In genomic region chr6:17885079-17885478, GRCh38 we compare ENCODE assay signal across 8 cellular contexts.
DNase-seq lines count a peak whose midpoint lies in the region; ATAC-seq, FAIRE-seq and TF ChIP-seq lines count a peak whose summit lies in the region.

No MANE protein-coding gene starts in this region.

- H3K27me3 ChIP-seq in right lobe of liver (no peaks in the 10 kb centered on the region), HepG2 (ENCODE audit: control insufficient read depth in 1 of 2, insufficient read depth in 2 of 2, low read length in 2 of 2) (no peaks in the 10 kb centered on the region), thoracic aorta (replicated peaks; ENCODE audit: insufficient read depth) (no peaks in the 10 kb centered on the region)

- no peak for TF ChIP-seq EP300 in HepG2 (IDR thresholded peaks at IDR 0.05; ENCODE audit: low read depth in 2 of 2, low read length in 2 of 2)
- TF ChIP-seq EP300 in HepG2 (CRISPR knock-in tag; IDR thresholded peaks at IDR 0.05; ENCODE audit: borderline replicate concordance): no peak

- peak in 3 of 4 donors; percentile 49 to 72 (median 61) for ATAC-seq in right lobe of liver
- no peak for ATAC-seq in HepG2
- peak; percentile 46 for ATAC-seq in HG03108 (IDR thresholded peaks at IDR 0.05; ENCODE audit: unreplicated experiment)
- no peak for ATAC-seq in thoracic aorta (ENCODE audit: insufficient number of reproducible peaks, low FRiP score, low read depth)

- DNase-seq in right lobe of liver (no peak), HepG2 (ENCODE audit: low spot score) (no peak), thoracic aorta (ENCODE audit: low spot score) (no peak), NCI-H1417 treated with DMSO at 0.1 percent for 48 hours (lab: John Stamatoyannopoulos, UW) (no peak), D721Med (ENCODE audit: insufficient read length, low spot score) (no peak)
- DNase-seq in activated CD4-positive, alpha-beta T cell treated with anti-CD3 and anti-CD28 coated beads for 1 hour: no peak

- 80% methylated on average over 1 of the region's 1 CpG for WGBS in right lobe of liver (ENCODE audit: insufficient coverage, low coverage, low lambda C conversion rate, missing lambda C conversion rate)
- 78% methylated on average over 1 of the region's 1 CpG for WGBS in HepG2 (ENCODE audit: low lambda C conversion rate)

- H3K4me2 ChIP-seq in HepG2 (ENCODE audit: low read depth, low read length): no peak overlapping the region

- no TSS peak for BruUV-seq in HepG2 (replicated peaks; lab: Mats Ljungman, UMichigan)

- CTCF ChIA-PET in HepG2 (lab: Yijun Ruan, JAX; ENCODE audit: low intra/inter-chr PET ratio, low total read pairs): no interaction called here

- no peak for TF ChIP-seq POLR2A in right lobe of liver (IDR thresholded peaks at IDR 0.05)
- TF ChIP-seq POLR2A in HepG2 (IDR thresholded peaks at IDR 0.05; ENCODE audit: insufficient read depth in 1 of 2, low read depth in 2 of 2, low read length in 2 of 2): no peak

- H2AFZ ChIP-seq in HepG2 (ENCODE audit: low read length): no peak overlapping the region

- TF ChIP-seq CTCF in right lobe of liver (IDR thresholded peaks at IDR 0.05) (no peak), HepG2 (CRISPR knock-in tag; IDR thresholded peaks at IDR 0.05) (no peak), thoracic aorta (IDR thresholded peaks at IDR 0.05) (no peak), D721Med (IDR thresholded peaks at IDR 0.05; ENCODE audit: insufficient read depth, missing control alignments) (no peak)

- in situ Hi-C loops in HepG2 (cut with HindIII; ENCODE audit: extremely low pct_ligation_motif_present, low pct_unique_long_range_greater_than_20kb): no loop called here

- H3K36me3 ChIP-seq in right lobe of liver (no peaks in the 10 kb centered on the region), HepG2 (replicated peaks in 1 of 2; ENCODE audit: control insufficient read depth in 1 of 2, insufficient read depth in 2 of 2, low read length in 2 of 2) (no peaks in the 10 kb centered on the region; a peak in 1 of 5 replicates), thoracic aorta (no peaks in the 10 kb centered on the region)

- no peak overlapping the region for H3K4me3 ChIP-seq in right lobe of liver
- H3K4me3 ChIP-seq in HepG2 (replicated peaks in 1 of 3; ENCODE audit: insufficient read depth in 1 of 3, low read depth in 2 of 3, low read length in 3 of 3): no peak overlapping the region
- H3K4me3 ChIP-seq in thoracic aorta: peak overlapping the region; percentile 34

- H3K4me1 ChIP-seq in right lobe of liver (no peaks in the 10 kb centered on the region), HepG2 (ENCODE audit: insufficient read depth, low read length) (peaks cover 9% of the 10 kb centered on the region), thoracic aorta (ENCODE audit: control insufficient read depth in 1 of 2, low read depth in 2 of 2) (peaks cover 9 to 39% of the 10 kb centered on the region in 2 donors)

- FAIRE-seq in HepG2 (lab: Jason Lieb, UNC) (no peak), D721Med (lab: Jason Lieb, UNC) (no peak)

- H3K9me3 ChIP-seq in right lobe of liver: no peaks in the 10 kb centered on the region
- no peaks in the 10 kb centered on the region for H3K9me3 ChIP-seq in HepG2 (ENCODE audit: low read length)
- H3K9me3 ChIP-seq in thoracic aorta: no peaks in the 10 kb centered on the region

- TF ChIP-seq RAD21 in HepG2 (CRISPR knock-in tag; IDR thresholded peaks at IDR 0.05): no peak

- POLR2A ChIA-PET in HepG2 (lab: Yijun Ruan, JAX): interaction anchor here (0.6 kb wide), 1 partner anchor 234 kb away, joined by 4 read pairs; no protein-coding TSS in a partner anchor

- H3K27ac ChIP-seq in right lobe of liver (no peak overlapping the region), HepG2 (ENCODE audit: extremely low read length, insufficient read depth, low read length) (no peak overlapping the region), angular gyrus (ENCODE audit: low read depth, low read length) (peak overlapping the region; percentile 74), thoracic aorta (peak overlapping the region in 1 of 2 donors; percentile 42)

- no peaks in the 10 kb centered on the region for H3K79me2 ChIP-seq in HepG2 (ENCODE audit: insufficient read depth, low read length)

- no peak overlapping the region for H3K9ac ChIP-seq in HepG2 (ENCODE audit: insufficient read depth, low read depth, low read length)

- intact Hi-C loops in right lobe of liver (cut with DNase I): no loop called here
- intact Hi-C loops in HepG2 (cut with micrococcal nuclease; ENCODE audit: unreplicated experiment): no loop called here

- no peaks in the 10 kb centered on the region for H4K20me1 ChIP-seq in HepG2 (ENCODE audit: insufficient read depth, low read length)

TF ChIP-seq in HepG2, 621 proteins besides CTCF, POLR2A, EP300 and RAD21:
- TF ChIP-seq HOXD1 (CRISPR knock-in tag; IDR thresholded peaks at IDR 0.05) (no peak), SKI (IDR thresholded peaks at IDR 0.05; ENCODE audit: partially characterized antibody) (no peak), AKAP8 (CRISPR knock-in tag; IDR thresholded peaks at IDR 0.05) (no peak), ZNF713 (CRISPR knock-in tag; IDR thresholded peaks at IDR 0.05) (no peak), ZNF7 (CRISPR knock-in tag; IDR thresholded peaks at IDR 0.05) (no peak), RFX3 (CRISPR knock-in tag; IDR thresholded peaks at IDR 0.05) (no peak), CHD2 (IDR thresholded peaks at IDR 0.05; ENCODE audit: low read depth, low read length) (no peak), ZNF274 (CRISPR knock-in tag; IDR thresholded peaks at IDR 0.05) (no peak), ZNF646 (CRISPR knock-in tag; IDR thresholded peaks at IDR 0.05) (no peak), ZNF589 (CRISPR knock-in tag; conservative IDR thresholded peaks at IDR 0.05) (no peak)
- TF ChIP-seq, protein P1, sequence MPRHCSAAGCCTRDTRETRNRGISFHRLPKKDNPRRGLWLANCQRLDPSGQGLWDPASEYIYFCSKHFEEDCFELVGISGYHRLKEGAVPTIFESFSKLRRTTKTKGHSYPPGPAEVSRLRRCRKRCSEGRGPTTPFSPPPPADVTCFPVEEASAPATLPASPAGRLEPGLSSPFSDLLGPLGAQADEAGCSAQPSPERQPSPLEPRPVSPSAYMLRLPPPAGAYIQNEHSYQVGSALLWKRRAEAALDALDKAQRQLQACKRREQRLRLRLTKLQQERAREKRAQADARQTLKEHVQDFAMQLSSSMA (CRISPR knock-in tag; IDR thresholded peaks at IDR 0.05): no peak

Comparison
In these comparisons a context has a peak if more than half of its experiments do, and no peak if none do; other contexts are left out.
1. ATAC-seq: peak in right lobe of liver (3 of 4) and HG03108 (single experiment); none in HepG2 (single experiment) and thoracic aorta (single experiment).